ENCODE assay signal across 11 cellular contexts in genomic region chr9:5511935-5512580, GRCh38. TPM values are rescaled to one million over a fixed set of nuclear protein-coding genes. Genes with fewer than 3 reads are reported as not detected.
DNase-seq lines count a peak whose midpoint lies in the region; ATAC-seq and TF ChIP-seq lines count a peak whose summit lies in the region.
"Had no signal": no experiment of that assay in that cellular context is flagged by ENCODE, and none has a peak within 500 bp of the region (broad histone marks: within the 10 kb centered on the region; RNA-seq: fewer than 3 reads in every experiment).

No MANE protein-coding gene starts in this region.

- peak overlapping the region; percentile 63 for H3K4me3 ChIP-seq in AG10803 (ENCODE audit: low read length)

- intact Hi-C loops in activated T-helper 1 cell treated with anti-CD3 and anti-CD28 coated beads, Interleukin-12 subunit alpha, Interleukin-12 subunit beta, Interleukin-2, Interleukin-4 antibody, amounts not matched to agents 30 ng/mL and 10 ng/mL and 1 ng/mL, durations not matched to agents 14 hours and 24 hours and 36 hours (cut with micrococcal nuclease): loop anchor here (5.0 kb wide), 1 partner anchor 530 kb away; no protein-coding TSS in a partner anchor

- H3K36me3 Mint-ChIP-seq in activated T-helper 1 cell treated with anti-CD3 and anti-CD28 coated beads, Interleukin-12 subunit alpha, Interleukin-12 subunit beta, Interleukin-2, Interleukin-4 antibody, amounts not matched to agents 30 ng/mL and 10 ng/mL and 1 ng/mL, durations not matched to agents 14 hours and 24 hours and 36 hours (ENCODE audit: low read depth): peaks cover 8% of the 10 kb centered on the region

- no peak for TF ChIP-seq CTCF in AG10803 (conservative IDR thresholded peaks at IDR 0.05; ENCODE audit: low read length)
- TF ChIP-seq CTCF in foreskin keratinocyte (conservative IDR thresholded peaks at IDR 0.05): no peak

- H3K27me3 ChIP-seq in foreskin keratinocyte: no peaks in the 10 kb centered on the region

- peak; percentile 20 for ATAC-seq in foreskin keratinocyte
- no peak for ATAC-seq in HG02623 (IDR thresholded peaks at IDR 0.05; ENCODE audit: unreplicated experiment)
- ATAC-seq: activated CD8-positive, alpha-beta T cell treated with anti-CD3 and anti-CD28 coated beads for 36 hours had no signal

- peaks cover 30% of the 10 kb centered on the region for H3K4me1 ChIP-seq in foreskin keratinocyte

- peak overlapping the region; percentile 82 for H3K4me3 Mint-ChIP-seq in activated T-helper 1 cell treated with anti-CD3 and anti-CD28 coated beads, Interleukin-12 subunit alpha, Interleukin-12 subunit beta, Interleukin-2, Interleukin-4 antibody, amounts not matched to agents 30 ng/mL and 10 ng/mL and 1 ng/mL, durations not matched to agents 14 hours and 24 hours and 36 hours
- H3K4me3 Mint-ChIP-seq: activated CD8-positive, alpha-beta T cell treated with anti-CD3 and anti-CD28 coated beads for 36 hours had no signal

- H3K27ac ChIP-seq in foreskin keratinocyte: peak overlapping the region; percentile 71

- H3K27me3 Mint-ChIP-seq in activated T-helper 1 cell treated with anti-CD3 and anti-CD28 coated beads, Interleukin-12 subunit alpha, Interleukin-12 subunit beta, Interleukin-2, Interleukin-4 antibody, amounts not matched to agents 30 ng/mL and 10 ng/mL and 1 ng/mL, durations not matched to agents 14 hours and 24 hours and 36 hours (ENCODE audit: insufficient read depth): no peaks in the 10 kb centered on the region
- H3K27me3 Mint-ChIP-seq: activated CD8-positive, alpha-beta T cell treated with anti-CD3 and anti-CD28 coated beads for 36 hours had no signal

- peaks cover under 1% of the 10 kb centered on the region for H3K9me3 Mint-ChIP-seq in activated T-helper 1 cell treated with anti-CD3 and anti-CD28 coated beads, Interleukin-12 subunit alpha, Interleukin-12 subunit beta, Interleukin-2, Interleukin-4 antibody, amounts not matched to agents 30 ng/mL and 10 ng/mL and 1 ng/mL, durations not matched to agents 14 hours and 24 hours and 36 hours
- H3K9me3 Mint-ChIP-seq: activated CD8-positive, alpha-beta T cell treated with anti-CD3 and anti-CD28 coated beads for 36 hours had no signal

- DNase-seq in AG10803 (ENCODE audit: low read depth) (no peak), foreskin keratinocyte (peak in 1 of 2 donors; percentile 78), GM19240 (ENCODE audit: insufficient read length, low spot score) (no peak), kidney tubule cell (ENCODE audit: low spot score) (no peak)
- DNase-seq in activated T-helper 1 cell treated with anti-CD3 and anti-CD28 coated beads, Interleukin-12 subunit alpha, Interleukin-12 subunit beta, Interleukin-2, Interleukin-4 antibody, amounts not matched to agents 30 ng/mL and 10 ng/mL and 1 ng/mL, durations not matched to agents 14 hours and 24 hours and 36 hours (ENCODE audit: low spot score): no peak
- no peak for DNase-seq in activated effector memory CD4-positive, alpha-beta T cell treated with Interleukin-2 at 50 U/mL for 16 hours
- DNase-seq: activated CD8-positive, alpha-beta T cell treated with anti-CD3 and anti-CD28 coated beads for 36 hours; NCI-H446 treated with DMSO at 0.1 percent for 48 hours had no signal

- H3K27ac Mint-ChIP-seq in activated T-helper 1 cell treated with anti-CD3 and anti-CD28 coated beads, Interleukin-12 subunit alpha, Interleukin-12 subunit beta, Interleukin-2, Interleukin-4 antibody, amounts not matched to agents 30 ng/mL and 10 ng/mL and 1 ng/mL, durations not matched to agents 14 hours and 24 hours and 36 hours: peak overlapping the region; percentile 96

- peak; percentile 14 for TF ChIP-seq POLR2A in GM15510 (IDR thresholded peaks at IDR 0.05; ENCODE audit: borderline replicate concordance, extremely low read depth, insufficient read length)

- peaks cover 70% of the 10 kb centered on the region for H3K4me1 Mint-ChIP-seq in activated T-helper 1 cell treated with anti-CD3 and anti-CD28 coated beads, Interleukin-12 subunit alpha, Interleukin-12 subunit beta, Interleukin-2, Interleukin-4 antibody, amounts not matched to agents 30 ng/mL and 10 ng/mL and 1 ng/mL, durations not matched to agents 14 hours and 24 hours and 36 hours (ENCODE audit: low read depth)

RNA-seq across cellular contexts. Expression of gene PDCD1LG2, which starts 1.7 kb away (rescaled TPM):
- 1.1 and 1.4 TPM in 2 replicates for total RNA-seq in activated T-helper 1 cell treated with anti-CD3 and anti-CD28 coated beads, Interleukin-12 subunit alpha, Interleukin-12 subunit beta, Interleukin-2, Interleukin-4 antibody, amounts not matched to agents 30 ng/mL and 10 ng/mL and 1 ng/mL, durations not matched to agents 14 hours and 24 hours and 36 hours
- total RNA-seq in foreskin keratinocyte: 21.9 and 22.9 TPM in 2 replicates
- polyA plus RNA-seq in foreskin keratinocyte: 9.2 and 10.8 TPM in 2 replicates
- polyA plus RNA-seq: neural cell had no signal
